In the genomic region with DNA sequence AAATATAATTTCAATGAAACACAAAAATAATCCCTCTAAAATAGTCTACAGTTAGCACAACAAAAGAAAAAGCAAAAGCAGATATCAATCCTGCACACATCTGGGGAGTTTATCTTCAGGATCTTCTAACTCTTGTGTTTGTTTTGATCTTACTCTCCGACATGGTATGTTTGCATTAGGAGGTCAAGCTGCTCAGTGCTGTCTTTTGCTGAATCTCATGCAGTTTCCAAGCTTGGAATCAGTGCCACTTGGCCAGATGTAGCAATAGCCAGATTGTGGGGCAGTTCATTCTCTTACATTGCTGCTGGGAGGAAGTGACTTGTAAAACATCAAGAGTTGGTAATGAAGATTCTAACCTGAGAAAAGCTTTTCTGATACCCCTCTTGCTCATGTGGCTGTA, we compare ENCODE assay signal across 2 cellular contexts.
TF ChIP-seq lines count a peak whose summit lies in the region.

No MANE protein-coding gene starts in this region.

TF ChIP-seq in IMR-90, 13 proteins besides CTCF, POLR2A, EP300 and RAD21 (continued from another document):
- TF ChIP-seq, protein P1, sequence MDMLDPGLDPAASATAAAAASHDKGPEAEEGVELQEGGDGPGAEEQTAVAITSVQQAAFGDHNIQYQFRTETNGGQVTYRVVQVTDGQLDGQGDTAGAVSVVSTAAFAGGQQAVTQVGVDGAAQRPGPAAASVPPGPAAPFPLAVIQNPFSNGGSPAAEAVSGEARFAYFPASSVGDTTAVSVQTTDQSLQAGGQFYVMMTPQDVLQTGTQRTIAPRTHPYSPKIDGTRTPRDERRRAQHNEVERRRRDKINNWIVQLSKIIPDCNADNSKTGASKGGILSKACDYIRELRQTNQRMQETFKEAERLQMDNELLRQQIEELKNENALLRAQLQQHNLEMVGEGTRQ (IDR thresholded peaks at IDR 0.05; ENCODE audit: low read depth, low read length) = no peak
- TF ChIP-seq BHLHE40 (IDR thresholded peaks at IDR 0.05; ENCODE audit: low read depth, low read length) (no peak), NFE2L2 (IDR thresholded peaks at IDR 0.05; ENCODE audit: low read depth, low read length) (no peak)

TF ChIP-seq in WTC11, 78 proteins besides CTCF, POLR2A, EP300 and RAD21 (continued from another document):
- TF ChIP-seq, protein P2, sequence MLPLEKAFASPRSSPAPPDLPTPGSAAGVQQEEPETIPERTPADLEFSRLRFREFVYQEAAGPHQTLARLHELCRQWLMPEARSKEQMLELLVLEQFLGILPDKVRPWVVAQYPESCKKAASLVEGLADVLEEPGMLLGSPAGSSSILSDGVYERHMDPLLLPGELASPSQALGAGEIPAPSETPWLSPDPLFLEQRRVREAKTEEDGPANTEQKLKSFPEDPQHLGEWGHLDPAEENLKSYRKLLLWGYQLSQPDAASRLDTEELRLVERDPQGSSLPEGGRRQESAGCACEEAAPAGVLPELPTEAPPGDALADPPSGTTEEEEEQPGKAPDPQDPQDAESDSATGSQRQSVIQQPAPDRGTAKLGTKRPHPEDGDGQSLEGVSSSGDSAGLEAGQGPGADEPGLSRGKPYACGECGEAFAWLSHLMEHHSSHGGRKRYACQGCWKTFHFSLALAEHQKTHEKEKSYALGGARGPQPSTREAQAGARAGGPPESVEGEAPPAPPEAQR (CRISPR knock-in tag; IDR thresholded peaks at IDR 0.05) = no peak
- TF ChIP-seq OVOL2 (CRISPR knock-in tag; IDR thresholded peaks at IDR 0.05; ENCODE audit: borderline replicate concordance) = no peak
- TF ChIP-seq, protein P3, sequence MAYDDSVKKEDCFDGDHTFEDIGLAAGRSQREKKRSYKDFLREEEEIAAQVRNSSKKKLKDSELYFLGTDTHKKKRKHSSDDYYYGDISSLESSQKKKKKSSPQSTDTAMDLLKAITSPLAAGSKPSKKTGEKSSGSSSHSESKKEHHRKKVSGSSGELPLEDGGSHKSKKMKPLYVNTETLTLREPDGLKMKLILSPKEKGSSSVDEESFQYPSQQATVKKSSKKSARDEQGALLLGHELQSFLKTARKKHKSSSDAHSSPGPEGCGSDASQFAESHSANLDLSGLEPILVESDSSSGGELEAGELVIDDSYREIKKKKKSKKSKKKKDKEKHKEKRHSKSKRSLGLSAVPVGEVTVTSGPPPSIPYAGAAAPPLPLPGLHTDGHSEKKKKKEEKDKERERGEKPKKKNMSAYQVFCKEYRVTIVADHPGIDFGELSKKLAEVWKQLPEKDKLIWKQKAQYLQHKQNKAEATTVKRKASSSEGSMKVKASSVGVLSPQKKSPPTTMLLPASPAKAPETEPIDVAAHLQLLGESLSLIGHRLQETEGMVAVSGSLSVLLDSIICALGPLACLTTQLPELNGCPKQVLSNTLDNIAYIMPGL (CRISPR knock-in tag; IDR thresholded peaks at IDR 0.05) = no peak
- no peak for TF ChIP-seq TP53 (CRISPR knock-in tag; IDR thresholded peaks at IDR 0.05)
